10 cellular contexts compared by ENCODE assay signal in the genomic region with DNA sequence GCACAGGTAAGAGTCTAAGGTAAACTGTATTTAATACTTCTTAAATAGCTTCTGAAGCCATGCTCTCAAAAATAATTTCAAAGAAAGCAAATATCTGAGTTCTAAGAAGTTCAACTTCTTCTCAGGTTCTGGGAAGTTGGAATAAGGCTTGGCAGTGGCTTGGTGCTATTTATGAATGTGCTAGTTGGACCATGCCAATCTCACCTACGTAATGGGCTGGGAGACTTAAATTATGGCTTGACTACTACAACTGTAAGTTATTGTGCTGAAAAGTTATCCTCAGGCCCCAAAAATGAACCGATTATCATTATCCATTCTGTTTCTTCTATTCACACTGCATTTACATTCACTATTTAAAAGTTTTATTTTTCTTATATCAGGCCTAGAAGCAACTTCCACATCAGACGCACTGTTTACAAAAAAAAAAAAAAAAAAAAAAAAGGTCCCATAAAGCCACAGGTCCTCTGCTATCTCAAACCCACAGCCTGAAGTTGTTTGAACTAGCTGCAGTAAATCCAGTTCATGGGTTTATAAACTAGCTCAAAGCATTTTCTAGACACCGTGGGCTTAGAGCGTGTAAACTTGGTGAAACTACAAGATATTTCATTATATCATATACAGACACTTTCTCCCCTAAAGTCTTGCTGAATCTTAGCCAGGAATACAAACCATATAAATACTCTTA. TPM values are rescaled to one million over a fixed set of nuclear protein-coding genes. Genes with fewer than 3 reads are reported as not detected.
DNase-seq lines count a peak whose midpoint lies in the region; ATAC-seq, FAIRE-seq and TF ChIP-seq lines count a peak whose summit lies in the region.
"Had no signal": no experiment of that assay in that cellular context is flagged by ENCODE, and none has a peak within 500 bp of the region (broad histone marks: within the 10 kb centered on the region; RNA-seq: fewer than 3 reads in every experiment).

No MANE protein-coding gene starts in this region.

- no peaks in the 10 kb centered on the region for H3K9me3 ChIP-seq in left ventricle myocardium inferior (replicated peaks)
- H3K9me3 ChIP-seq in astrocyte (ENCODE audit: insufficient read depth, low read depth, low read length), result no peaks in the 10 kb centered on the region
- no peaks in the 10 kb centered on the region for H3K9me3 ChIP-seq in mucosa of rectum (ENCODE audit: control insufficient read depth in 2 of 2, low read length in 2 of 2)
- H3K9me3 ChIP-seq in uterus, result no peaks in the 10 kb centered on the region

- H3K36me3 ChIP-seq in left ventricle myocardium inferior, result no peaks in the 10 kb centered on the region
- no peaks in the 10 kb centered on the region for H3K36me3 ChIP-seq in astrocyte (ENCODE audit: insufficient read depth, low read length)
- H3K36me3 ChIP-seq in mucosa of rectum (ENCODE audit: control insufficient read depth in 2 of 2, insufficient read depth in 2 of 2, low read length in 2 of 2), result no peaks in the 10 kb centered on the region
- H3K36me3 ChIP-seq in uterus, result no peaks in the 10 kb centered on the region

- no peaks in the 10 kb centered on the region for H3K36me3 Mint-ChIP-seq in astrocyte (ENCODE audit: low read depth, unreplicated experiment)

- peak overlapping the region; percentile 96 for H3K27ac ChIP-seq in left ventricle myocardium inferior (replicated peaks)
- H3K27ac ChIP-seq in astrocyte (ENCODE audit: low read depth, low read length), result no peak overlapping the region
- peak overlapping the region; percentile 29 to 56 for H3K27ac ChIP-seq in mucosa of rectum (ENCODE audit: low read depth in 2 of 2, low read length in 2 of 2)
- H3K27ac ChIP-seq in uterus, result peak overlapping the region; percentile 94 to 96

- peak overlapping the region; percentile 93 for H3K4me3 ChIP-seq in left ventricle myocardium inferior
- no peak overlapping the region for H3K4me3 ChIP-seq in astrocyte (ENCODE audit: insufficient read depth, low read depth, low read length)
- H3K4me3 ChIP-seq in mucosa of rectum (ENCODE audit: low read length in 2 of 2), result peak overlapping the region; percentile 17 to 80
- no peak overlapping the region for H3K4me3 ChIP-seq in uterus

- H3K4me1 ChIP-seq in left ventricle myocardium inferior, result peaks cover 89% of the 10 kb centered on the region
- H3K4me1 ChIP-seq in astrocyte (ENCODE audit: insufficient read depth, low read length), result peaks cover 23% of the 10 kb centered on the region
- peaks cover 54 to 66% of the 10 kb centered on the region in 2 donors for H3K4me1 ChIP-seq in mucosa of rectum (ENCODE audit: control insufficient read depth in 2 of 2, insufficient read depth in 2 of 2, low read length in 2 of 2)
- H3K4me1 ChIP-seq in uterus, result peaks cover 0 to 5% of the 10 kb centered on the region in 2 donors

- peaks cover 72% of the 10 kb centered on the region for H3K79me2 ChIP-seq in astrocyte (ENCODE audit: insufficient read depth, low read length)

- no peaks in the 10 kb centered on the region for H3K27me3 Mint-ChIP-seq in astrocyte (ENCODE audit: low read depth, unreplicated experiment)

- ATAC-seq in left cardiac atrium, result no peak
- no peak for ATAC-seq in HG02642 (IDR thresholded peaks at IDR 0.05; ENCODE audit: poor library complexity, unreplicated experiment)
- no peak for ATAC-seq in GM21619 (IDR thresholded peaks at IDR 0.05; ENCODE audit: unreplicated experiment)
- ATAC-seq: naive thymus-derived CD8-positive, alpha-beta T cell had no signal

- H3K9ac ChIP-seq in astrocyte (ENCODE audit: low read length) (peak overlapping the region; percentile 90), mucosa of rectum (ENCODE audit: low read depth in 1 of 2, low read length in 2 of 2) (peak overlapping the region in 1 of 2 donors; percentile 88)

- TF ChIP-seq CTCF in left ventricle myocardium inferior (IDR thresholded peaks at IDR 0.05; ENCODE audit: borderline replicate concordance) (no peak), astrocyte (IDR thresholded peaks at IDR 0.05; ENCODE audit: insufficient read depth, low read depth, low read length) (no peak), uterus (IDR thresholded peaks at IDR 0.05) (no peak)

- H2AFZ ChIP-seq in astrocyte (ENCODE audit: low read depth, low read length), result no peak overlapping the region

- no peak for TF ChIP-seq POLR2A in uterus (IDR thresholded peaks at IDR 0.05)

- H3K9me3 Mint-ChIP-seq in astrocyte (ENCODE audit: unreplicated experiment), result no peaks in the 10 kb centered on the region

- peak overlapping the region; percentile 99 for H3K4me3 Mint-ChIP-seq in astrocyte (ENCODE audit: unreplicated experiment)

- intact Hi-C loops in left ventricle myocardium inferior (cut with micrococcal nuclease), result no loop called here
- intact Hi-C loops in left cardiac atrium (cut with DNase I), result loop anchor here in 1 of 2 donors (5.0 kb wide), 1 partner anchor 90 kb away; no protein-coding TSS in a partner anchor
- intact Hi-C loops in uterus (cut with DNase I; ENCODE audit: low total_unique reads), result no loop called here

- FAIRE-seq in astrocyte (lab: Jason Lieb, UNC), result no peak

- H4K20me1 ChIP-seq in astrocyte (ENCODE audit: insufficient read depth, low read length), result peaks cover 59% of the 10 kb centered on the region

- H3K27me3 ChIP-seq in left ventricle myocardium inferior (ENCODE audit: low read depth) (no peaks in the 10 kb centered on the region), astrocyte (ENCODE audit: insufficient read depth, low read length) (peaks cover 5% of the 10 kb centered on the region), mucosa of rectum (ENCODE audit: control insufficient read depth in 2 of 2, insufficient read depth in 2 of 2, low read length in 2 of 2) (no peaks in the 10 kb centered on the region), uterus (no peaks in the 10 kb centered on the region)

- DNase-seq in left ventricle myocardium inferior (no peak), left cardiac atrium (no peak), astrocyte (ENCODE audit: low read depth) (no peak), uterus (no peak)
- DNase-seq in stimulated activated CD4-positive, alpha-beta T cell treated with anti-CD3 and anti-CD28 coated beads, Interleukin-4, amount 100 ng/mL, for 1 hour, result no peak
- DNase-seq: KG1 had no signal

- H3K27ac Mint-ChIP-seq in astrocyte (ENCODE audit: unreplicated experiment), result no peak overlapping the region

- peaks cover 57% of the 10 kb centered on the region for H3K4me1 Mint-ChIP-seq in astrocyte (ENCODE audit: low read depth, unreplicated experiment)

- H3K4me2 ChIP-seq in astrocyte (ENCODE audit: low read length), result peak overlapping the region; percentile 99

RNA-seq across cellular contexts. Expression of a gene that starts 3.4 kb away (rescaled TPM):
- total RNA-seq in left ventricle myocardium inferior (137 TPM), left cardiac atrium (100 to 1,000 TPM in 1 of 2 donors, 10 to 100 TPM in 1; 88.8 to 115 TPM), astrocyte (39.7 and 45.3 TPM in 2 replicates), uterus (100 to 1,000 TPM in 2 of 4 donors, 10 to 100 TPM in 2; 20.9 to 108 (median 69.6) TPM)

Comparison
In these comparisons a context has a peak if more than half of its experiments do, and no peak if none do; other contexts are left out.
1. H3K4me3 ChIP-seq: peak in left ventricle myocardium inferior (single experiment) and mucosa of rectum (2 of 2); none in astrocyte (single experiment) and uterus (0 of 2).